ENCODE assay signal across 26 cellular contexts in the genomic region with DNA sequence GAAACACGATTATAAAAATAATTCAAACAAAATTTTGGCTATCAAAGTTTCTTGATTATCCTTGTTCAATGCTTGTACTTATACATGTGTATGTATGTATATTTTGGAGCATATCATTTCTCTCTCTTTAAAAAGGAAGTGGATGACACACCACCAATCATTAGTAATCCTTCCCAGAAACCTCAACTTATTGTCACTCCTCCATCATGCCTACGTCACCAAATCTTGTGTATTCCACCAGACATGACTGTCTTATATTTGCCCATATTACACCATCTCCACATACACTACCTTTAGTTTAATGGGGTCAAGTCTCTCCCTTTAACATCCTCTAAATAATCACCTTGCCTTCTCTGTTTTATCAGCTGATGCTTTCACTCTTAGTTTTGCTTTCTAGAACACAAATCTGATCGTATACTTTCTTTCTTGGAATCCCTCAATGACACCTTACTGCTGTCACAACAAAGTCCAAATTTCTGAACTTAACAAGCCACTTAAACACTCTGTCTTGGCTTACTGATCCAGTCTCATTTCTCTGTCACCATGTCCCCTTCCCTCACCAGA.
A peak's percentile ranks its signal among the peaks of the same experiment; 100 is the strongest.
DNase-seq lines count a peak whose midpoint lies in the region; ATAC-seq, FAIRE-seq and TF ChIP-seq lines count a peak whose summit lies in the region.
"Had no signal": no experiment of that assay in that cellular context is flagged by ENCODE, and none has a peak within 500 bp of the region (broad histone marks: within the 10 kb centered on the region; RNA-seq: fewer than 3 reads in every experiment).

No MANE protein-coding gene starts in this region.

- H2AK5ac ChIP-seq in H1 (ENCODE audit: low read depth, low read length): no peak overlapping the region

- intact Hi-C loops in HepG2 (cut with micrococcal nuclease; ENCODE audit: unreplicated experiment) (no loop called here), right lobe of liver (cut with DNase I) (no loop called here)

- no peak overlapping the region for H3K27ac ChIP-seq in HepG2 (ENCODE audit: extremely low read length, insufficient read depth, low read length)
- H3K27ac ChIP-seq in right lobe of liver: no peak overlapping the region
- no peak overlapping the region for H3K27ac ChIP-seq in OCI-LY3 (ENCODE audit: low read length)
- H3K27ac ChIP-seq in H1 (ENCODE audit: low read depth, low read length): no peak overlapping the region
- H3K27ac ChIP-seq: GM23248, heart right ventricle, ovary, RWPE1, stomach, thyroid gland, VCaP had no signal

- CTCF ChIA-PET in HepG2 (lab: Yijun Ruan, JAX; ENCODE audit: low intra/inter-chr PET ratio, low total read pairs): no interaction called here
- CTCF ChIA-PET in H1 (lab: Charles Lee; ENCODE audit: partially characterized antibody): interaction anchor here (0.8 kb wide), 1 partner anchor 57 kb away, joined by 3 read pairs; no protein-coding TSS in a partner anchor

- H3K23ac ChIP-seq in H1 (ENCODE audit: insufficient read length): no peak overlapping the region

- POLR2A ChIA-PET in HepG2 (lab: Yijun Ruan, JAX): no interaction called here
- POLR2A ChIA-PET in H1 (lab: Charles Lee; ENCODE audit: partially characterized antibody): no interaction called here

- H3K79me1 ChIP-seq in H1 (ENCODE audit: low read depth, low read length): no peaks in the 10 kb centered on the region

- TF ChIP-seq POLR2A in HepG2 (IDR thresholded peaks at IDR 0.05; ENCODE audit: insufficient read depth in 1 of 2, low read depth in 2 of 2, low read length in 2 of 2) (no peak), right lobe of liver (IDR thresholded peaks at IDR 0.05) (no peak), H1 (IDR thresholded peaks at IDR 0.05; ENCODE audit: control extremely low read depth in 1 of 2, low read depth in 2 of 2, low read length in 2 of 2) (no peak)

- no TSS peak for BruUV-seq in HepG2 (replicated peaks; lab: Mats Ljungman, UMichigan)

- TF ChIP-seq EP300 in HepG2 (IDR thresholded peaks at IDR 0.05; ENCODE audit: low read depth in 2 of 2, low read length in 2 of 2) (no peak), HepG2 (CRISPR knock-in tag; IDR thresholded peaks at IDR 0.05; ENCODE audit: borderline replicate concordance) (no peak), H1 (IDR thresholded peaks at IDR 0.05; ENCODE audit: borderline replicate concordance in 1 of 2, low read depth in 2 of 2, low read length in 2 of 2) (no peak)

- H3K23me2 ChIP-seq in H1 (ENCODE audit: low read depth, low read length): no peaks in the 10 kb centered on the region

- H4K5ac ChIP-seq in H1 (ENCODE audit: insufficient read length, low read depth, low read length): no peak overlapping the region

- no peak overlapping the region for H3K56ac ChIP-seq in H1 (replicated peaks; ENCODE audit: insufficient read length, low read depth, low read length)

- no peak overlapping the region for H2BK12ac ChIP-seq in H1 (ENCODE audit: low read depth, low read length)

- no peak for FAIRE-seq in HepG2 (lab: Jason Lieb, UNC)
- no peak for FAIRE-seq in H1 (lab: Jason Lieb, UNC)

- H2BK120ac ChIP-seq in H1 (replicated peaks; ENCODE audit: low read depth, low read length): no peak overlapping the region

- H3K4me2 ChIP-seq in HepG2 (ENCODE audit: low read depth, low read length): no peak overlapping the region
- H3K4me2 ChIP-seq in OCI-LY3 (ENCODE audit: low read length): peak overlapping the region; percentile 42
- H3K4me2 ChIP-seq in H1 (ENCODE audit: insufficient read depth in 1 of 2, low read depth in 2 of 2, low read length in 2 of 2): no peak overlapping the region

- H2BK15ac ChIP-seq in H1 (ENCODE audit: low read length): no peak overlapping the region

- H3K14ac ChIP-seq in H1 (ENCODE audit: insufficient read length): no peak overlapping the region

- H3K18ac ChIP-seq in H1 (ENCODE audit: extremely low read depth, low read length): no peak overlapping the region

- no peak overlapping the region for H2AFZ ChIP-seq in HepG2 (ENCODE audit: low read length)
- H2AFZ ChIP-seq in OCI-LY3 (ENCODE audit: low read depth, low read length): peak overlapping the region; percentile 68
- 0 out of 2 replicates have a peak overlapping the region, but pooled peaks have one; percentile 53 for H2AFZ ChIP-seq in H1 (ENCODE audit: low read length)
- H2AFZ ChIP-seq: GM23248 had no signal

- no peak for TF ChIP-seq CTCF in HepG2 (CRISPR knock-in tag; IDR thresholded peaks at IDR 0.05)
- TF ChIP-seq CTCF in right lobe of liver (IDR thresholded peaks at IDR 0.05): no peak
- no peak for TF ChIP-seq CTCF in OCI-LY3 (IDR thresholded peaks at IDR 0.05; ENCODE audit: low read depth, low read length)
- TF ChIP-seq CTCF in H1 (IDR thresholded peaks at IDR 0.05; ENCODE audit: control extremely low read depth in 1 of 3, insufficient read depth in 1 of 3, low read depth in 1 of 3, low read length in 3 of 3): no peak

- H3K79me2 ChIP-seq in HepG2 (ENCODE audit: insufficient read depth, low read length) (no peaks in the 10 kb centered on the region), OCI-LY3 (ENCODE audit: low read length) (no peaks in the 10 kb centered on the region), H1 (ENCODE audit: control insufficient read depth in 1 of 2, insufficient read depth in 2 of 2, low read length in 2 of 2) (no peaks in the 10 kb centered on the region)

- H2BK20ac ChIP-seq in H1 (ENCODE audit: low read length): no peak overlapping the region

- H4K91ac ChIP-seq in H1 (replicated peaks; ENCODE audit: insufficient read length, low read length): no peak overlapping the region

- H3K4me1 ChIP-seq in HepG2 (ENCODE audit: insufficient read depth, low read length) (no peaks in the 10 kb centered on the region), right lobe of liver (no peaks in the 10 kb centered on the region), OCI-LY3 (ENCODE audit: low read length) (no peaks in the 10 kb centered on the region; the same call in 1 of the 2 replicates), H1 (replicated peaks in 1 of 4; ENCODE audit: control insufficient read depth in 3 of 4, insufficient read depth in 4 of 4, low read length in 3 of 4) (no peaks in the 10 kb centered on the region)
- H3K4me1 ChIP-seq: BE2C, heart right ventricle, stomach, thyroid gland had no signal

- no peaks in the 10 kb centered on the region for H3K36me3 ChIP-seq in HepG2 (replicated peaks in 1 of 2; ENCODE audit: control insufficient read depth in 1 of 2, insufficient read depth in 2 of 2, low read length in 2 of 2)
- no peaks in the 10 kb centered on the region for H3K36me3 ChIP-seq in right lobe of liver
- no peaks in the 10 kb centered on the region for H3K36me3 ChIP-seq in OCI-LY3 (replicated peaks; ENCODE audit: low read depth, low read length)
- no peaks in the 10 kb centered on the region for H3K36me3 ChIP-seq in H1 (ENCODE audit: control insufficient read depth in 2 of 4, insufficient read depth in 4 of 4, low read length in 3 of 4)
- H3K36me3 ChIP-seq: BE2C, heart right ventricle, ovary, stomach, thyroid gland had no signal

- H2BK5ac ChIP-seq in H1 (ENCODE audit: low read depth, low read length): no peak overlapping the region

- H3K4me3 ChIP-seq in HepG2 (replicated peaks in 1 of 3; ENCODE audit: insufficient read depth in 1 of 3, low read depth in 2 of 3, low read length in 3 of 3): no peak overlapping the region
- no peak overlapping the region for H3K4me3 ChIP-seq in right lobe of liver
- peak overlapping the region; percentile 29; the same call in 1 of the 2 replicates for H3K4me3 ChIP-seq in OCI-LY3 (ENCODE audit: low read length)
- H3K4me3 ChIP-seq in H1 (ENCODE audit: extremely low read depth in 1 of 4, insufficient read depth in 2 of 4, low read depth in 3 of 4, low read length in 4 of 4): no peak overlapping the region
- H3K4me3 ChIP-seq: GM23248, heart right ventricle, ovary, stomach, thyroid gland had no signal

- H3K9ac ChIP-seq in HepG2 (ENCODE audit: insufficient read depth, low read depth, low read length): no peak overlapping the region
- H3K9ac ChIP-seq in OCI-LY3 (ENCODE audit: low read length): no peak overlapping the region
- no peak overlapping the region for H3K9ac ChIP-seq in H1 (replicated peaks in 1 of 4; ENCODE audit: extremely low read depth in 1 of 4, low read depth in 3 of 4, low read length in 3 of 4)
- H3K9ac ChIP-seq: GM23248 had no signal

- in situ Hi-C loops in HepG2 (cut with HindIII; ENCODE audit: extremely low pct_ligation_motif_present, low pct_unique_long_range_greater_than_20kb): no loop called here

- H4K20me1 ChIP-seq in HepG2 (ENCODE audit: insufficient read depth, low read length): no peaks in the 10 kb centered on the region
- H4K20me1 ChIP-seq in OCI-LY3 (ENCODE audit: insufficient read depth, low read length): no peaks in the 10 kb centered on the region
- H4K20me1 ChIP-seq in H1 (replicated peaks in 1 of 2; ENCODE audit: control insufficient read depth in 1 of 2, insufficient read depth in 2 of 2, low read length in 2 of 2): no peaks in the 10 kb centered on the region

- WGBS in HepG2 (ENCODE audit: low lambda C conversion rate): 1% methylated on average over 3 of the region's 3 CpGs
- WGBS in right lobe of liver (ENCODE audit: insufficient coverage, low coverage, low lambda C conversion rate, missing lambda C conversion rate): 35% methylated on average over 3 of the region's 3 CpGs
- WGBS in H1 (ENCODE audit: extremely low coverage in 1 of 2, insufficient coverage in 1 of 2, insufficient read length in 1 of 2, insufficient replicate concordance in 2 of 2, low coverage in 1 of 2, low lambda C conversion rate in 2 of 2, missing lambda C conversion rate in 1 of 2), 2 experiments: 95% methylated on average over 3 of the region's 3 CpGs; no CpG with 5 or more reads in 1 of the 2 experiments

- no peaks in the 10 kb centered on the region for H3K9me3 ChIP-seq in HepG2 (ENCODE audit: low read length)
- no peaks in the 10 kb centered on the region for H3K9me3 ChIP-seq in right lobe of liver
- no peaks in the 10 kb centered on the region for H3K9me3 ChIP-seq in OCI-LY3 (ENCODE audit: insufficient read depth, low read length)
- H3K9me3 ChIP-seq in H1 (ENCODE audit: insufficient read depth in 2 of 2, low read depth in 1 of 2, low read length in 1 of 2): no peaks in the 10 kb centered on the region
- H3K9me3 ChIP-seq: BE2C, ovary, stomach, thyroid gland had no signal

- H3K27me3 ChIP-seq in HepG2 (ENCODE audit: control insufficient read depth in 1 of 2, insufficient read depth in 2 of 2, low read length in 2 of 2) (no peaks in the 10 kb centered on the region), right lobe of liver (no peaks in the 10 kb centered on the region), OCI-LY3 (ENCODE audit: low read depth, low read length) (no peaks in the 10 kb centered on the region), H1 (replicated peaks in 1 of 4; ENCODE audit: control insufficient read depth in 3 of 4, extremely low read depth in 1 of 4, insufficient read depth in 3 of 4, low read length in 3 of 4) (no peaks in the 10 kb centered on the region)
- H3K27me3 ChIP-seq: BE2C, heart right ventricle, ovary, stomach, thyroid gland had no signal

- no peak for TF ChIP-seq RAD21 in HepG2 (CRISPR knock-in tag; IDR thresholded peaks at IDR 0.05)
- no peak for TF ChIP-seq RAD21 in H1 (IDR thresholded peaks at IDR 0.05 in 1 of 2, conservative IDR thresholded peaks at IDR 0.05 in 1 of 2; ENCODE audit: low read depth in 2 of 2, low read length in 2 of 2)

- no peak overlapping the region for H4K8ac ChIP-seq in H1 (ENCODE audit: extremely low read depth, insufficient read depth, low read length)

- ATAC-seq in HepG2 (no peak), right lobe of liver (no peak), GM18520 (IDR thresholded peaks at IDR 0.05; ENCODE audit: unreplicated experiment) (no peak), HG03571 (IDR thresholded peaks at IDR 0.05; ENCODE audit: unreplicated experiment) (no peak)
- ATAC-seq: heart right ventricle, left cardiac atrium had no signal

- DNase-seq in HepG2 (ENCODE audit: low spot score) (no peak), right lobe of liver (no peak), H1 (ENCODE audit: low read depth in 1 of 2, low spot score in 2 of 2) (no peak), NCI-H2196 (lab: John Stamatoyannopoulos, UW; ENCODE audit: unreplicated experiment) (no peak), putamen (ENCODE audit: low spot score) (no peak)
- DNase-seq: activated CD4-positive, alpha-beta T cell treated with anti-CD3 and anti-CD28 coated beads, Interleukin-2, amount 10 ng/mL, durations not matched to agents 24 days and 14 days; activated T-cell treated with anti-CD3 and anti-CD28 coated beads, Interleukin-2, amount 50 U/mL, for 24 hours; BE2C; foreskin melanocyte; GF-D8; GM23248; heart right ventricle; left cardiac atrium; MM.1S; NCI-H2029 treated with DMSO at 0.1 percent for 48 hours; NCI-H748 treated with DMSO at 0.1 percent for 48 hours; ovary; retina; stimulated activated CD4-positive, alpha-beta T cell treated with anti-CD3 and anti-CD28 coated beads, Interleukin-2, amount 100 ng/mL, for 24 hours; stomach; thyroid gland had no signal

- H3K4ac ChIP-seq in H1 (replicated peaks; ENCODE audit: insufficient read length, low read depth, low read length): no peak overlapping the region
